In the genomic region with DNA sequence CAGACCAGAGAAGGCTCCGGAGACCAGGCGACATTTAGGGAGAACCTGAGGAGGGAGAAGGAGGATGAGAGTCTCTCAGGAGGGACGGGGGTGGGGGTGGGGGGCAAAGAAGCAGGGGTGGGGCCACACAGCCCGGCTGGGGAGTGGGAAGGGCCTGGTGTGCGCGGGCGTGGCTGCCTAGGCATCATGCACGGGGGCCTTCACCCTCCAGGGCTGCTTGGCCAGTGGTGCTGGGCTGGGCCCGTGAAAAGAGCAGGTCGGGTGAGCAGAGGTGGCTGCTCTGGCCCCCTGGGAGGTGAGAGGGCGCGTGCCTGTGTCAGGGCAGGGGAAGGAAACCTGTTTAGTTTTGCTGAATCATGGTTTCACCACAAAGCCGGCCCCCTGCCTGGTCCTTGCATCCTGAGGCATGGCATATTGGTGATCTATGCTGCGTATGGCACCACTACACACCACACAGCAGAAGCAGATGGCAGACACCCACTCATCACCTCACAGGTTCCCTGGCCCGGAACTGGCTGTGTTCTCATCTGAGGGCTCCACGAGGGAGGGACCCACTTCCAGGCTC, we compare ENCODE assay signal across 18 cellular contexts.
DNase-seq lines count a peak whose midpoint lies in the region; ATAC-seq, FAIRE-seq and TF ChIP-seq lines count a peak whose summit lies in the region.
"Had no signal": no experiment of that assay in that cellular context is flagged by ENCODE, and none has a peak within 500 bp of the region (broad histone marks: within the 10 kb centered on the region; RNA-seq: fewer than 3 reads in every experiment).

No MANE protein-coding gene starts in this region.

- TF ChIP-seq EP300 in HepG2 (IDR thresholded peaks at IDR 0.05; ENCODE audit: low read depth in 2 of 2, low read length in 2 of 2) (no peak), HepG2 (CRISPR knock-in tag; IDR thresholded peaks at IDR 0.05; ENCODE audit: borderline replicate concordance) (no peak)

- FAIRE-seq in HepG2 (lab: Jason Lieb, UNC) (no peak), small intestine (lab: Jason Lieb, UNC) (no peak), GM12891 (lab: Jason Lieb, UNC) (no peak)
- FAIRE-seq: H54 had no signal

- H3K23ac ChIP-seq in neuronal stem cell (ENCODE audit: low read depth, low read length, poor library complexity), result peak overlapping the region; percentile 81

- H3K14ac ChIP-seq in neuronal stem cell (ENCODE audit: low read length), result no peak overlapping the region

- TF ChIP-seq RAD21 in HepG2 (CRISPR knock-in tag; IDR thresholded peaks at IDR 0.05), result no peak

- POLR2A ChIA-PET in HepG2 (lab: Yijun Ruan, JAX), result no interaction called here

- BruUV-seq in HepG2 (replicated peaks; lab: Mats Ljungman, UMichigan), result no TSS peak

- in situ Hi-C loops in HepG2 (cut with HindIII; ENCODE audit: extremely low pct_ligation_motif_present, low pct_unique_long_range_greater_than_20kb) (no loop called here), KBM-7 (cut with MboI; ENCODE audit: low pct_unique_long_range_greater_than_20kb, low sequenced_read_pairs) (no loop called here)

- CTCF ChIA-PET in HepG2 (lab: Yijun Ruan, JAX; ENCODE audit: low intra/inter-chr PET ratio, low total read pairs), result no interaction called here

- peaks cover 1% of the 10 kb centered on the region for H3K79me1 ChIP-seq in neuronal stem cell (ENCODE audit: low read depth, low read length)

- H3K18ac ChIP-seq in neuronal stem cell (ENCODE audit: low read length), result peak overlapping the region; percentile 71

- H3K79me2 ChIP-seq in HepG2 (ENCODE audit: insufficient read depth, low read length), result no peaks in the 10 kb centered on the region

- peak overlapping the region; percentile 91 for H2BK120ac ChIP-seq in neuronal stem cell (ENCODE audit: low read depth, low read length)

- H2AFZ ChIP-seq in HepG2 (ENCODE audit: low read length), result no peak overlapping the region
- H2AFZ ChIP-seq in neuronal stem cell (ENCODE audit: low read length), result no peak overlapping the region

- no peaks in the 10 kb centered on the region for H3K4me1 ChIP-seq in HepG2 (ENCODE audit: insufficient read depth, low read length)
- H3K4me1 ChIP-seq in right lobe of liver, result no peaks in the 10 kb centered on the region
- H3K4me1 ChIP-seq in neuronal stem cell (ENCODE audit: control insufficient read depth in 2 of 2, insufficient read depth in 1 of 2, low read depth in 1 of 2, low read length in 2 of 2), result peaks cover 0 to 4% of the 10 kb centered on the region in 2 donors
- no peaks in the 10 kb centered on the region for H3K4me1 ChIP-seq in small intestine (ENCODE audit: control insufficient read depth in 2 of 2, insufficient read depth in 1 of 2, low read depth in 1 of 2, low read length in 1 of 2)

- intact Hi-C loops in HepG2 (cut with micrococcal nuclease; ENCODE audit: unreplicated experiment) (no loop called here), right lobe of liver (cut with DNase I) (no loop called here)

- no peak overlapping the region for H3K27ac ChIP-seq in HepG2 (ENCODE audit: extremely low read length, insufficient read depth, low read length)
- H3K27ac ChIP-seq in right lobe of liver, result no peak overlapping the region
- no peak overlapping the region for H3K27ac ChIP-seq in neuronal stem cell (replicated peaks; ENCODE audit: low read length)
- H3K27ac ChIP-seq in small intestine (ENCODE audit: low read depth in 1 of 2, low read length in 1 of 2), result no peak overlapping the region

- H3K27me3 ChIP-seq in HepG2 (ENCODE audit: control insufficient read depth in 1 of 2, insufficient read depth in 2 of 2, low read length in 2 of 2) (peaks cover 12 to 58% of the 10 kb centered on the region in 2 experiments; a peak in 4 of 5 replicates), right lobe of liver (no peaks in the 10 kb centered on the region), neuronal stem cell (ENCODE audit: control insufficient read depth in 3 of 3, insufficient read depth in 3 of 3, low read depth in 1 of 3, low read length in 3 of 3) (peaks cover 0 to 78% (median 0%) of the 10 kb centered on the region in 3 experiments), small intestine (ENCODE audit: control insufficient read depth in 2 of 2, insufficient read depth in 2 of 2, low read length in 2 of 2) (no peaks in the 10 kb centered on the region)

- H3K4me3 ChIP-seq in HepG2 (replicated peaks in 1 of 3; ENCODE audit: insufficient read depth in 1 of 3, low read depth in 2 of 3, low read length in 3 of 3), result no peak overlapping the region
- no peak overlapping the region for H3K4me3 ChIP-seq in right lobe of liver
- H3K4me3 ChIP-seq in neuronal stem cell (ENCODE audit: low read length in 2 of 2), result no peak overlapping the region
- no peak overlapping the region for H3K4me3 ChIP-seq in small intestine (ENCODE audit: low read depth in 1 of 2, low read length in 2 of 2)

- no peak overlapping the region for H3K4me2 ChIP-seq in HepG2 (ENCODE audit: low read depth, low read length)
- no peak overlapping the region for H3K4me2 ChIP-seq in neuronal stem cell (ENCODE audit: insufficient read depth, low read length, poor library complexity, severe bottlenecking)
- H3K4me2 ChIP-seq: SK-N-SH had no signal

- H3K9me3 ChIP-seq in HepG2 (ENCODE audit: low read length) (no peaks in the 10 kb centered on the region), right lobe of liver (no peaks in the 10 kb centered on the region), neuronal stem cell (replicated peaks in 1 of 2; ENCODE audit: control insufficient read depth in 2 of 2, insufficient read depth in 1 of 2, low read depth in 1 of 2, low read length in 2 of 2) (peaks cover 0 to 1% of the 10 kb centered on the region in 2 donors), small intestine (ENCODE audit: control insufficient read depth, low read depth) (no peaks in the 10 kb centered on the region)
- H3K9me3 ChIP-seq: SK-N-SH had no signal

- TF ChIP-seq POLR2A in HepG2 (IDR thresholded peaks at IDR 0.05; ENCODE audit: insufficient read depth in 1 of 2, low read depth in 2 of 2, low read length in 2 of 2) (no peak), right lobe of liver (IDR thresholded peaks at IDR 0.05) (no peak), GM12891 (IDR thresholded peaks at IDR 0.05; ENCODE audit: low read depth, low read length) (no peak)

- H3K36me3 ChIP-seq in HepG2 (replicated peaks in 1 of 2; ENCODE audit: control insufficient read depth in 1 of 2, insufficient read depth in 2 of 2, low read length in 2 of 2) (no peaks in the 10 kb centered on the region), right lobe of liver (no peaks in the 10 kb centered on the region), neuronal stem cell (replicated peaks in 1 of 2; ENCODE audit: control insufficient read depth in 2 of 2, insufficient read depth in 2 of 2, low read length in 2 of 2) (peaks cover 0 to 1% of the 10 kb centered on the region in 2 donors), small intestine (ENCODE audit: control insufficient read depth in 2 of 2, insufficient read depth in 2 of 2, low read length in 2 of 2) (no peaks in the 10 kb centered on the region)

- ATAC-seq in HepG2 (no peak), right lobe of liver (no peak)
- ATAC-seq: CD8-positive, alpha-beta T cell had no signal

- DNase-seq in HepG2 (ENCODE audit: low spot score), result no peak
- no peak for DNase-seq in right lobe of liver
- peak; percentile 12 for DNase-seq in KBM-7
- DNase-seq in NOMO-1 treated with dmso at 0.1 percent for 144 hours (lab: John Stamatoyannopoulos, UW; ENCODE audit: unreplicated experiment), result peak; percentile 3
- DNase-seq in neuronal stem cell (ENCODE audit: low spot score), result no peak
- DNase-seq in NCI-H1105 (lab: John Stamatoyannopoulos, UW), result no peak
- no peak for DNase-seq in small intestine
- no peak for DNase-seq in GM12891 (ENCODE audit: insufficient read length, low spot score)
- DNase-seq: Calu3; CD8-positive, alpha-beta T cell; DMS53; MM.1S; NCI-H1105 treated with DMSO at 0.1 percent for 48 hours; NCI-H2029 treated with DMSO at 0.1 percent for 48 hours; NCI-H524 treated with DMSO at 0.1 percent for 48 hours; SIG-M5; SK-N-SH had no signal

- WGBS in HepG2 (ENCODE audit: low lambda C conversion rate), result 32% methylated on average over 7 of the region's 16 CpGs
- WGBS in right lobe of liver (ENCODE audit: insufficient coverage, low coverage, low lambda C conversion rate, missing lambda C conversion rate), result 42% methylated on average over 7 of the region's 16 CpGs
- WGBS in neuronal stem cell (ENCODE audit: extremely low coverage in 2 of 2, insufficient read length in 2 of 2, insufficient replicate concordance in 1 of 2), 2 donors, result no CpG with 5 or more reads among the region's 16 CpGs
- WGBS in small intestine, 3 donors, result 51 to 59% (median 53%) methylated on average over 14 to 16 of the region's 16 CpGs

- H4K91ac ChIP-seq in neuronal stem cell (ENCODE audit: low read depth, low read length, poor library complexity), result no peak overlapping the region

- peak overlapping the region; percentile 87 for H2BK5ac ChIP-seq in neuronal stem cell (ENCODE audit: low read length)

- no peak overlapping the region for H2BK12ac ChIP-seq in neuronal stem cell (ENCODE audit: low read length)

- no peak overlapping the region for H2BK15ac ChIP-seq in neuronal stem cell (ENCODE audit: low read length)

- no peak overlapping the region for H3K4ac ChIP-seq in neuronal stem cell (ENCODE audit: low read length)

- no peaks in the 10 kb centered on the region for H4K20me1 ChIP-seq in HepG2 (ENCODE audit: insufficient read depth, low read length)

- H3K9ac ChIP-seq in HepG2 (ENCODE audit: insufficient read depth, low read depth, low read length), result no peak overlapping the region
- no peak overlapping the region for H3K9ac ChIP-seq in neuronal stem cell (ENCODE audit: low read depth, low read length, poor library complexity)
- H3K9ac ChIP-seq: SK-N-SH had no signal

- peak overlapping the region; percentile 83 for H2AK5ac ChIP-seq in neuronal stem cell (ENCODE audit: low read depth, low read length)

- TF ChIP-seq CTCF in HepG2 (CRISPR knock-in tag; IDR thresholded peaks at IDR 0.05), result no peak
- no peak for TF ChIP-seq CTCF in right lobe of liver (IDR thresholded peaks at IDR 0.05)

- H4K8ac ChIP-seq in neuronal stem cell (ENCODE audit: low read depth, low read length), result peak overlapping the region; percentile 65

TF ChIP-seq in HepG2, 621 proteins besides CTCF, POLR2A, EP300 and RAD21:
- TF ChIP-seq MAFK (conservative IDR thresholded peaks at IDR 0.05 in 1 of 2, IDR thresholded peaks at IDR 0.05 in 1 of 2; ENCODE audit: low read length in 2 of 2), result peak; percentile 8 to 23; a peak in 1 of 4 replicates
- no peak for TF ChIP-seq HOXA5 (CRISPR knock-in tag; IDR thresholded peaks at IDR 0.05)

TF ChIP-seq in GM12891, 5 proteins besides CTCF, POLR2A, EP300 and RAD21:
- TF ChIP-seq TAF1 (IDR thresholded peaks at IDR 0.05; ENCODE audit: low read depth, low read length) (no peak), POU2F2 (IDR thresholded peaks at IDR 0.05; ENCODE audit: low read depth, low read length) (no peak), PAX5 (IDR thresholded peaks at IDR 0.05; ENCODE audit: insufficient read depth, low read length, severe bottlenecking) (no peak), SPI1 (IDR thresholded peaks at IDR 0.05; ENCODE audit: low read depth, low read length) (no peak), POLR2AphosphoS5 (IDR thresholded peaks at IDR 0.05; ENCODE audit: low read depth, low read length) (no peak)
TF ChIP-seq in GM12891: peak in this region for 0.

Comparison
In these comparisons a context has a peak if more than half of its experiments do, and no peak if none do; other contexts are left out.
1. DNase-seq: peak in KBM-7 (single experiment) and NOMO-1 treated with dmso at 0.1 percent for 144 hours (single experiment); none in HepG2 (single experiment), right lobe of liver (0 of 3), neuronal stem cell (single experiment), NCI-H1105 (single experiment), small intestine (single experiment) and GM12891 (single experiment).